In genomic region chr14:75083271-75083670, GRCh38 we compare ENCODE assay signal across 22 cellular contexts.
"Had no signal": no experiment of that assay in that cellular context is flagged by ENCODE, and none has a peak within 500 bp of the region (broad histone marks: within the 10 kb centered on the region; RNA-seq: fewer than 3 reads in every experiment).

No MANE protein-coding gene starts in this region.

- DNase-seq: activated CD4-positive, alpha-beta memory T cell treated with anti-CD3 and anti-CD28 coated beads for 36 hours; activated CD4-positive, alpha-beta T cell treated with anti-CD3 and anti-CD28 coated beads for 36 hours; activated CD4-positive, alpha-beta T cell treated with anti-CD3 and anti-CD28 coated beads, Interleukin-2, amount 10 ng/mL, durations not matched to agents 24 days and 14 days; activated CD4-positive, CD25-positive, alpha-beta regulatory T cell; activated CD4-positive, CD25-positive, alpha-beta regulatory T cell treated with anti-CD3 and anti-CD28 coated beads, Interleukin-2, amount 50 U/mL, for 72 hours; activated CD8-positive, alpha-beta memory T cell treated with anti-CD3 and anti-CD28 coated beads for 24 hours; activated effector memory CD4-positive, alpha-beta T cell treated with Interleukin-2 at 50 U/mL for 16 hours; activated gamma-delta T cell treated with Interleukin-2 at 50 U/mL for 16 hours; activated naive CD4-positive, alpha-beta T cell treated with anti-CD3 and anti-CD28 coated beads, Interleukin-2, amount 50 U/mL, for 16 hours; activated naive CD4-positive, alpha-beta T cell treated with Interleukin-2 at 50 U/mL for 16 hours; activated naive CD8-positive, alpha-beta T cell treated with anti-CD3 and anti-CD28 coated beads, Interleukin-2, amount 10 ng/mL, durations not matched to agents 7 days and 5 days; activated T-cell treated with anti-CD3 and anti-CD28 coated beads, Interleukin-2, amount 50 U/mL, for 48 hours; amniotic stem cell; anterior cingulate cortex; caudate nucleus; cortex of kidney; dermis blood vessel endothelial cell; effector CD8-positive, alpha-beta T cell; foreskin fibroblast; head of caudate nucleus; T-helper 2 cell had no signal

- H3K4me1 Mint-ChIP-seq: activated CD4-positive, alpha-beta T cell treated with anti-CD3 and anti-CD28 coated beads, Interleukin-2, amount 10 ng/mL, durations not matched to agents 24 days and 14 days; activated naive CD8-positive, alpha-beta T cell treated with anti-CD3 and anti-CD28 coated beads, Interleukin-2, amount 10 ng/mL, durations not matched to agents 7 days and 5 days had no signal

- ATAC-seq: activated CD4-positive, alpha-beta T cell treated with anti-CD3 and anti-CD28 coated beads for 36 hours had no signal

- H3K27ac Mint-ChIP-seq: activated CD4-positive, alpha-beta memory T cell treated with anti-CD3 and anti-CD28 coated beads for 36 hours; activated CD4-positive, alpha-beta T cell treated with anti-CD3 and anti-CD28 coated beads for 36 hours; activated CD4-positive, alpha-beta T cell treated with anti-CD3 and anti-CD28 coated beads, Interleukin-2, amount 10 ng/mL, durations not matched to agents 24 days and 14 days; activated naive CD8-positive, alpha-beta T cell treated with anti-CD3 and anti-CD28 coated beads, Interleukin-2, amount 10 ng/mL, durations not matched to agents 7 days and 5 days had no signal

- H3K27ac ChIP-seq: epithelial cell of prostate had no signal

- H3K27me3 Mint-ChIP-seq: activated CD4-positive, alpha-beta memory T cell treated with anti-CD3 and anti-CD28 coated beads for 36 hours; activated CD4-positive, alpha-beta T cell treated with anti-CD3 and anti-CD28 coated beads for 36 hours; activated CD4-positive, alpha-beta T cell treated with anti-CD3 and anti-CD28 coated beads, Interleukin-2, amount 10 ng/mL, durations not matched to agents 24 days and 14 days; activated naive CD8-positive, alpha-beta T cell treated with anti-CD3 and anti-CD28 coated beads, Interleukin-2, amount 10 ng/mL, durations not matched to agents 7 days and 5 days had no signal

- H3K9me3 Mint-ChIP-seq: activated CD4-positive, alpha-beta memory T cell treated with anti-CD3 and anti-CD28 coated beads for 36 hours; activated CD4-positive, alpha-beta T cell treated with anti-CD3 and anti-CD28 coated beads, Interleukin-2, amount 10 ng/mL, durations not matched to agents 24 days and 14 days; activated naive CD8-positive, alpha-beta T cell treated with anti-CD3 and anti-CD28 coated beads, Interleukin-2, amount 10 ng/mL, durations not matched to agents 7 days and 5 days had no signal

- H3K4me3 Mint-ChIP-seq: activated CD4-positive, alpha-beta memory T cell treated with anti-CD3 and anti-CD28 coated beads for 36 hours; activated CD4-positive, alpha-beta T cell treated with anti-CD3 and anti-CD28 coated beads for 36 hours; activated CD4-positive, alpha-beta T cell treated with anti-CD3 and anti-CD28 coated beads, Interleukin-2, amount 10 ng/mL, durations not matched to agents 24 days and 14 days; activated naive CD8-positive, alpha-beta T cell treated with anti-CD3 and anti-CD28 coated beads, Interleukin-2, amount 10 ng/mL, durations not matched to agents 7 days and 5 days had no signal
